ENCODE assay signal across 7 cellular contexts in genomic region chr16:88651276-88651988, GRCh38. TPM values are rescaled to one million over a fixed set of nuclear protein-coding genes. Genes with fewer than 3 reads are reported as not detected.
DNase-seq lines count a peak whose midpoint lies in the region; ATAC-seq and TF ChIP-seq lines count a peak whose summit lies in the region.
"Had no signal": no experiment of that assay in that cellular context is flagged by ENCODE, and none has a peak within 500 bp of the region (broad histone marks: within the 10 kb centered on the region; RNA-seq: fewer than 3 reads in every experiment).

No MANE protein-coding gene starts in this region.

- intact Hi-C loops in left ventricle myocardium inferior (cut with micrococcal nuclease), result no loop called here

- peaks cover 30% of the 10 kb centered on the region for H3K4me1 ChIP-seq in left ventricle myocardium inferior

- ATAC-seq in GM18499 (IDR thresholded peaks at IDR 0.05; ENCODE audit: insufficient read depth, unreplicated experiment) (peak; percentile 46), HG03103 (IDR thresholded peaks at IDR 0.05; ENCODE audit: low read depth, unreplicated experiment) (peak; percentile 65)

- peak overlapping the region; percentile 89 for H3K4me3 ChIP-seq in left ventricle myocardium inferior

- H3K9me3 ChIP-seq in left ventricle myocardium inferior (replicated peaks), result no peaks in the 10 kb centered on the region

- peaks cover 29% of the 10 kb centered on the region for H3K36me3 ChIP-seq in left ventricle myocardium inferior

- no peaks in the 10 kb centered on the region for H3K27me3 ChIP-seq in left ventricle myocardium inferior (ENCODE audit: low read depth)

- H3K27ac ChIP-seq in left ventricle myocardium inferior (replicated peaks), result peak overlapping the region; percentile 84

- no peak for TF ChIP-seq CTCF in left ventricle myocardium inferior (IDR thresholded peaks at IDR 0.05; ENCODE audit: borderline replicate concordance)

- peak; percentile 52 to 69 for DNase-seq in activated CD4-positive, alpha-beta T cell treated with anti-CD3 and anti-CD28 coated beads, Interleukin-2, amount 50 U/mL, for 24 hours (ENCODE audit: low read depth in 1 of 2, low spot score in 1 of 2)
- DNase-seq in left ventricle myocardium inferior, result peak; percentile 48
- DNase-seq in stimulated activated CD8-positive, alpha-beta memory T cell treated with anti-CD3 and anti-CD28 coated beads, Interleukin-2, amount 100 ng/mL, for 1 hour (ENCODE audit: low read depth in 2 of 2), result peak; percentile 33 to 44
- no peak for DNase-seq in NCI-H446 treated with DMSO at 0.1 percent for 48 hours (lab: John Stamatoyannopoulos, UW)

RNA-seq across cellular contexts. Expression of gene CYBA, which starts 0.6 kb away (rescaled TPM):
- 42.6 TPM for total RNA-seq in left ventricle myocardium inferior

RNA-seq across cellular contexts. Expression of gene MVD, which starts 11.5 kb away (rescaled TPM):
- 25.3 TPM for total RNA-seq in left ventricle myocardium inferior

RNA-seq across cellular contexts. Expression of gene IL17C, which starts 13.1 kb away (rescaled TPM):
- not detected for total RNA-seq in left ventricle myocardium inferior
- total RNA-seq: frontal cortex had no signal

RNA-seq across cellular contexts. Expression of gene SNAI3, which starts 34.9 kb away (rescaled TPM):
- total RNA-seq in left ventricle myocardium inferior, result 3.1 TPM
- total RNA-seq: frontal cortex had no signal

RNA-seq across cellular contexts. Expression of gene RNF166, which starts 54.8 kb away (rescaled TPM):
- total RNA-seq in left ventricle myocardium inferior, result 14.2 TPM
